1 cellular context compared by ENCODE assay signal in the genomic region with DNA sequence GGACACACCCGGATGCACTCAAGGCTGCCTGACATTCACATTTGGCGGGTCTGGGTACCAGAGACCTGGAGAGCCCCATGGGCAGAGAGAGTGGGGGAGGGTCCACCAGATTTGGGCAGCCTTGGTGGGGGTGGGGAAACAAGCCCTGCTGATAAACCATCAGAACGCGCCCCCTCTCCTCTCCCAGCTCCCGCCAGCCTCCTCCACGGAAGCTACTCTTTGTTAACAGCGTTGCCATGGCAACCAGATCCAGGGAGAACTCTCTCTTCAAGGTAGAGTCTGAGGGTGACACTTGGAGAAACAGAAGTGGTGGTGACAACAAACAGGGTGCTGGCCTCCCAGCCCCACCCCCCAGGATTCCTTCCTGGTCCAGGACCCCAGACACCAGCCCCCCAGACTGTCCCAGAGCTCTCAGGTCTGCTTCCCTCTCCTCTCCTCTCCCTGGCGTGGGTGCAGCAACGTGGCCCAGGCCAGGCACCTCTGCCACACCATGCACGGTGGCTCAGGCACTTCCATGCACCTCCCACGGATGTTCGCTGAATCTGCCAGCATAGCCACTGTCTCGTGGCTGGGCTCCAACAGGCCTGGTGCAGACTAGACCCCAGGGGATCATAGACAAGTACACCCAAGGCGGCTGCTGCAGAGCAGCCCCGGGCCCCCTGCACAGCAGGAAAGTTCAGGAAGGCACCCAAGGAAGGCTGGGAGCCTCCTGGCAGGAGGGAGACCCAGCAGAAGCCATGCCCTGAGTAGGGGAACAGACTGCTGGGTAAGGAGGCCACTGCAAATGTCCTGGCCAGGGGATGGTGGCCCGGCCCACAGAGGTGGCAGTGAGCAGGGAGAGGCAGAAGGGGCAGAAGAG.
TF ChIP-seq lines count a peak whose summit lies in the region.

No MANE protein-coding gene starts in this region.

TF ChIP-seq in neural cell, 6 proteins besides CTCF, POLR2A, EP300 and RAD21:
- peak; percentile 32 for TF ChIP-seq SMC3 (conservative IDR thresholded peaks at IDR 0.05; ENCODE audit: poor library complexity)
- peak; percentile 57 for TF ChIP-seq POLR2AphosphoS5 (IDR thresholded peaks at IDR 0.05)
- no peak for TF ChIP-seq EZH2 (IDR thresholded peaks at IDR 0.05; ENCODE audit: borderline replicate concordance, insufficient read depth, low read length, poor library complexity, severe bottlenecking)
- no peak for TF ChIP-seq REST (IDR thresholded peaks at IDR 0.05; ENCODE audit: borderline replicate concordance)
- peak; percentile 34 for TF ChIP-seq MXI1 (conservative IDR thresholded peaks at IDR 0.05; ENCODE audit: poor library complexity, severe bottlenecking)
